In genomic region chr2:16708173-16708572, GRCh38 we compare ENCODE assay signal across 7 cellular contexts. TPM values are rescaled to one million over a fixed set of nuclear protein-coding genes. Genes with fewer than 3 reads are reported as not detected.
"Had no signal": no experiment of that assay in that cellular context is flagged by ENCODE, and none has a peak within 500 bp of the region (broad histone marks: within the 10 kb centered on the region; RNA-seq: fewer than 3 reads in every experiment).

No MANE protein-coding gene starts in this region.

- H3K9ac ChIP-seq: KMS-11 had no signal

- H3K4me2 ChIP-seq: KMS-11 had no signal

- H3K27ac ChIP-seq: HL-60, KMS-11 had no signal

- FAIRE-seq: HTR-8/SVneo had no signal

- DNase-seq: IMR-90, KBM-7, KG1 had no signal

RNA-seq across cellular contexts. Expression of gene CYRIA, which starts 42.5 kb away (rescaled TPM):
- total RNA-seq: HT-29 had no signal
